14 cellular contexts compared by ENCODE assay signal in genomic region chr3:64625381-64625780, GRCh38.
DNase-seq lines count a peak whose midpoint lies in the region; ATAC-seq and TF ChIP-seq lines count a peak whose summit lies in the region.
"Had no signal": no experiment of that assay in that cellular context is flagged by ENCODE, and none has a peak within 500 bp of the region (broad histone marks: within the 10 kb centered on the region; RNA-seq: fewer than 3 reads in every experiment).

No MANE protein-coding gene starts in this region.

- no peak for TF ChIP-seq CTCF in fibroblast of villous mesenchyme (IDR thresholded peaks at IDR 0.05; ENCODE audit: insufficient read depth, low read depth, low read length)

- ATAC-seq in GM21381 (IDR thresholded peaks at IDR 0.05; ENCODE audit: unreplicated experiment) (no peak), SK-N-SH treated with all-trans-retinoic acid at 6 μM for 48 hours (no peak)
- ATAC-seq: CD8-positive, alpha-beta T cell had no signal

- no peak overlapping the region for H3K4me3 ChIP-seq in fibroblast of villous mesenchyme (ENCODE audit: low read depth, low read length)
- no peak overlapping the region for H3K4me3 ChIP-seq in skeletal muscle cell (ENCODE audit: low read depth, low read length)
- H3K4me3 ChIP-seq: BLaER1 treated with 17β-estradiol and CSF1 and Interleukin-3, amounts not matched to agents 10 nM and 100 nM; GM23248 had no signal

- DNase-seq in NCI-H524 (lab: John Stamatoyannopoulos, UW) (peak; percentile 43 to 86), amniotic epithelial cell (ENCODE audit: low read depth) (peak; percentile 37), fibroblast of villous mesenchyme (ENCODE audit: low read depth) (peak; percentile 73), skeletal muscle cell (ENCODE audit: low read depth) (peak; percentile 7)
- no peak for DNase-seq in activated CD8-positive, alpha-beta memory T cell treated with anti-CD3 and anti-CD28 coated beads, Interleukin-2, amount 50 U/mL, for 48 hours
- DNase-seq: Calu3; CD8-positive, alpha-beta T cell; DMS79 treated with DMSO at 0.1 percent for 48 hours; GF-D8; GM23248; HCEC 1CT had no signal

TF ChIP-seq in SK-N-SH treated with all-trans-retinoic acid at 6 μM for 48 hours, 23 proteins besides CTCF, POLR2A, EP300 and RAD21:
- no peak for TF ChIP-seq CSDC2 (CRISPR knock-in tag; IDR thresholded peaks at IDR 0.05)
- no peak for TF ChIP-seq ISL1 (CRISPR knock-in tag; IDR thresholded peaks at IDR 0.05)
- TF ChIP-seq PATZ1 (CRISPR knock-in tag; IDR thresholded peaks at IDR 0.05; ENCODE audit: borderline replicate concordance), result no peak
